1 cellular context compared by ENCODE assay signal in the genomic region with DNA sequence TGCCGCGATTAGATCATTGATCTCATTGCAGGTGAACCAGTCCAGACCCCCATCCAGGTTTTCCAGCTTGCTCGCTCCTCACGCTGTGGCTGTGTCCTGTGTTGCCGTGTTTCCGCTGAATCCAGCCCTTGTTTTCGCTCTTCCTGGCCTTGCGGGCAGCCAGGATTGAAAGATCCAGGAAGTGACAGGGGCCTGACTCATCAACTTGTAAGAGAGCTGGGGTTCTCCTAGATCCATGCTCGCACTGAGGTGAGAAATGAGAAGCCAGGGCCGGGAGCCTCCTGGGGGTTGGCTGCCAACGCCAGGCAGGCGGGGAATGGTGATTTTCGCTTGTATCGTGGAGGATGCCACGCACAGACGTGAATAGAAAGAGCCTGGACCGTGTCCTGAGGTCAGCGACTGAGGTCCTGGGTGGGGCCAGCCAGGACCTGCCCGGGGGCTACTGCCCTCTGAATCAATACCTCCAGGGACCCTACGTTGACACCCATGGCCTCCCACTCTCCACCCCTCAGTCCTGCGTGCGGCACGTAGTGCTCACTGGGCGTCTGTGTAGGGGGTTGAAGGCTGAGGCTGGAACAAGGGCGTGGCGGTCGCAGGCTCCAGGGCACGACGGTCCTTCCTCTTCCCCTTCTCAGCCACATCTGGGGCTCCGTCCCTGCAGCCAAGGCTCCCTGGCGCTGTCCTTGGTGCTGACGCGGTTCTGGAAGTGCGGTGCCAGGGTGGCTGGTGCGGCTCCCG.
A peak's percentile ranks its signal among the peaks of the same experiment; 100 is the strongest.
TF ChIP-seq lines count a peak whose summit lies in the region.

No MANE protein-coding gene starts in this region.

TF ChIP-seq in H1, 55 proteins besides CTCF, POLR2A, EP300 and RAD21:
- TF ChIP-seq NRF1 (IDR thresholded peaks at IDR 0.05; ENCODE audit: low read depth, low read length) (no peak), EZH2 (IDR thresholded peaks at IDR 0.05; ENCODE audit: low read depth, low read length, severe bottlenecking) (no peak), RBBP5 (IDR thresholded peaks at IDR 0.05; ENCODE audit: borderline replicate concordance, low read depth, low read length) (no peak), BCL11A (IDR thresholded peaks at IDR 0.05; ENCODE audit: low read depth in 2 of 2, low read length in 2 of 2) (no peak), HDAC6 (IDR thresholded peaks at IDR 0.05; ENCODE audit: low read depth, low read length) (no peak), CHD2 (IDR thresholded peaks at IDR 0.05; ENCODE audit: low read length) (peak; percentile 46; the same call in 1 of the 2 replicates), SIN3A (conservative IDR thresholded peaks at IDR 0.05 in 1 of 2, IDR thresholded peaks at IDR 0.05 in 1 of 2; ENCODE audit: low read depth in 1 of 2, low read length in 2 of 2) (peak; percentile 97 to 98), EGR1 (IDR thresholded peaks at IDR 0.05; ENCODE audit: borderline replicate concordance, low read depth, low read length) (peak; percentile 92), GABPA (IDR thresholded peaks at IDR 0.05; ENCODE audit: borderline replicate concordance, insufficient read depth, low read length) (peak; percentile 71; the same call in 1 of the 2 replicates), KDM1A (IDR thresholded peaks at IDR 0.05; ENCODE audit: borderline replicate concordance, low read length) (no peak), SP1 (IDR thresholded peaks at IDR 0.05; ENCODE audit: low read depth, low read length) (peak; percentile 100), HDAC2 (IDR thresholded peaks at IDR 0.05; ENCODE audit: borderline replicate concordance in 1 of 2, low read depth in 2 of 2, low read length in 2 of 2) (peak; percentile 89 to 92; a peak in 2 of 4 replicates), CTBP2 (IDR thresholded peaks at IDR 0.05; ENCODE audit: borderline replicate concordance, insufficient read depth, insufficient read length, low read length) (no peak), SP2 (IDR thresholded peaks at IDR 0.05; ENCODE audit: low read length) (no peak), CREB1 (IDR thresholded peaks at IDR 0.05) (peak; percentile 82), YY1 (IDR thresholded peaks at IDR 0.05; ENCODE audit: low read depth, low read length) (peak; percentile 85), SIRT6 (IDR thresholded peaks at IDR 0.05; ENCODE audit: low read length) (no peak), SAP30 (IDR thresholded peaks at IDR 0.05; ENCODE audit: insufficient read depth, insufficient replicate concordance, low read length) (peak; percentile 99), KDM4A (IDR thresholded peaks at IDR 0.05; ENCODE audit: low read depth, low read length, severe bottlenecking) (peak; percentile 55), CEBPB (IDR thresholded peaks at IDR 0.05; ENCODE audit: low read depth, low read length) (no peak), SP4 (IDR thresholded peaks at IDR 0.05; ENCODE audit: low read length) (peak; percentile 14; the same call in 1 of the 2 replicates), CHD1 (IDR thresholded peaks at IDR 0.05; ENCODE audit: low read depth, low read length) (no peak), SIX5 (IDR thresholded peaks at IDR 0.05; ENCODE audit: low read depth, low read length) (no peak), TAF7 (optimal IDR thresholded peaks at IDR 0.05; ENCODE audit: borderline replicate concordance, low read depth, low read length) (peak; percentile 60), POLR2AphosphoS5 (IDR thresholded peaks at IDR 0.05; ENCODE audit: low read depth, low read length) (peak; percentile 69), TEAD4 (IDR thresholded peaks at IDR 0.05; ENCODE audit: low read depth, low read length) (0 out of 2 replicates have a peak, but pooled peaks have one; percentile 49), ASH2L (IDR thresholded peaks at IDR 0.05; ENCODE audit: low read length) (no peak), KDM5A (IDR thresholded peaks at IDR 0.05; ENCODE audit: low read length) (no peak), JUN (IDR thresholded peaks at IDR 0.05; ENCODE audit: low read depth, low read length) (peak; percentile 68; the same call in 1 of the 2 replicates), JUND (IDR thresholded peaks at IDR 0.05; ENCODE audit: low read length) (peak; percentile 88), CBX8 (IDR thresholded peaks at IDR 0.05; ENCODE audit: borderline replicate concordance, low read depth, low read length) (no peak), ZNF274 (IDR thresholded peaks at IDR 0.05; ENCODE audit: borderline replicate concordance, extremely low read depth, low read length) (no peak), MAFK (IDR thresholded peaks at IDR 0.05; ENCODE audit: low read depth, low read length) (peak; percentile 89), PHF8 (conservative IDR thresholded peaks at IDR 0.05; ENCODE audit: low read depth, low read length) (0 out of 2 replicates have a peak, but pooled peaks have one; percentile 30), CBX5 (IDR thresholded peaks at IDR 0.05; ENCODE audit: low read depth, low read length) (no peak), RNF2 (IDR thresholded peaks at IDR 0.05; ENCODE audit: borderline replicate concordance, low read depth, low read length, missing control alignments, poor library complexity, severe bottlenecking) (no peak), TAF1 (IDR thresholded peaks at IDR 0.05; ENCODE audit: low read depth, low read length) (peak; percentile 37), SUZ12 (IDR thresholded peaks at IDR 0.05; ENCODE audit: low read length) (no peak), TCF12 (IDR thresholded peaks at IDR 0.05; ENCODE audit: low read depth, low read length) (no peak), RFX5 (IDR thresholded peaks at IDR 0.05; ENCODE audit: borderline replicate concordance, low read depth, low read length) (peak; percentile 82), TBP (IDR thresholded peaks at IDR 0.05; ENCODE audit: low read depth, low read length) (peak; percentile 55; the same call in 1 of the 2 replicates), BACH1 (IDR thresholded peaks at IDR 0.05; ENCODE audit: low read length) (peak; percentile 91), BRCA1 (IDR thresholded peaks at IDR 0.05; ENCODE audit: low read depth, low read length) (no peak), FOSL1 (IDR thresholded peaks at IDR 0.05; ENCODE audit: insufficient read depth, low read depth, low read length) (no peak)
- TF ChIP-seq, protein P1, sequence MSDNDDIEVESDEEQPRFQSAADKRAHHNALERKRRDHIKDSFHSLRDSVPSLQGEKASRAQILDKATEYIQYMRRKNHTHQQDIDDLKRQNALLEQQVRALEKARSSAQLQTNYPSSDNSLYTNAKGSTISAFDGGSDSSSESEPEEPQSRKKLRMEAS (IDR thresholded peaks at IDR 0.05), result peak; percentile 61; the same call in 1 of the 2 replicates
- TF ChIP-seq, protein P2, sequence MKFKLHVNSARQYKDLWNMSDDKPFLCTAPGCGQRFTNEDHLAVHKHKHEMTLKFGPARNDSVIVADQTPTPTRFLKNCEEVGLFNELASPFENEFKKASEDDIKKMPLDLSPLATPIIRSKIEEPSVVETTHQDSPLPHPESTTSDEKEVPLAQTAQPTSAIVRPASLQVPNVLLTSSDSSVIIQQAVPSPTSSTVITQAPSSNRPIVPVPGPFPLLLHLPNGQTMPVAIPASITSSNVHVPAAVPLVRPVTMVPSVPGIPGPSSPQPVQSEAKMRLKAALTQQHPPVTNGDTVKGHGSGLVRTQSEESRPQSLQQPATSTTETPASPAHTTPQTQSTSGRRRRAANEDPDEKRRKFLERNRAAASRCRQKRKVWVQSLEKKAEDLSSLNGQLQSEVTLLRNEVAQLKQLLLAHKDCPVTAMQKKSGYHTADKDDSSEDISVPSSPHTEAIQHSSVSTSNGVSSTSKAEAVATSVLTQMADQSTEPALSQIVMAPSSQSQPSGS (IDR thresholded peaks at IDR 0.05; ENCODE audit: low read length), result peak; percentile 94
- TF ChIP-seq, protein P3, sequence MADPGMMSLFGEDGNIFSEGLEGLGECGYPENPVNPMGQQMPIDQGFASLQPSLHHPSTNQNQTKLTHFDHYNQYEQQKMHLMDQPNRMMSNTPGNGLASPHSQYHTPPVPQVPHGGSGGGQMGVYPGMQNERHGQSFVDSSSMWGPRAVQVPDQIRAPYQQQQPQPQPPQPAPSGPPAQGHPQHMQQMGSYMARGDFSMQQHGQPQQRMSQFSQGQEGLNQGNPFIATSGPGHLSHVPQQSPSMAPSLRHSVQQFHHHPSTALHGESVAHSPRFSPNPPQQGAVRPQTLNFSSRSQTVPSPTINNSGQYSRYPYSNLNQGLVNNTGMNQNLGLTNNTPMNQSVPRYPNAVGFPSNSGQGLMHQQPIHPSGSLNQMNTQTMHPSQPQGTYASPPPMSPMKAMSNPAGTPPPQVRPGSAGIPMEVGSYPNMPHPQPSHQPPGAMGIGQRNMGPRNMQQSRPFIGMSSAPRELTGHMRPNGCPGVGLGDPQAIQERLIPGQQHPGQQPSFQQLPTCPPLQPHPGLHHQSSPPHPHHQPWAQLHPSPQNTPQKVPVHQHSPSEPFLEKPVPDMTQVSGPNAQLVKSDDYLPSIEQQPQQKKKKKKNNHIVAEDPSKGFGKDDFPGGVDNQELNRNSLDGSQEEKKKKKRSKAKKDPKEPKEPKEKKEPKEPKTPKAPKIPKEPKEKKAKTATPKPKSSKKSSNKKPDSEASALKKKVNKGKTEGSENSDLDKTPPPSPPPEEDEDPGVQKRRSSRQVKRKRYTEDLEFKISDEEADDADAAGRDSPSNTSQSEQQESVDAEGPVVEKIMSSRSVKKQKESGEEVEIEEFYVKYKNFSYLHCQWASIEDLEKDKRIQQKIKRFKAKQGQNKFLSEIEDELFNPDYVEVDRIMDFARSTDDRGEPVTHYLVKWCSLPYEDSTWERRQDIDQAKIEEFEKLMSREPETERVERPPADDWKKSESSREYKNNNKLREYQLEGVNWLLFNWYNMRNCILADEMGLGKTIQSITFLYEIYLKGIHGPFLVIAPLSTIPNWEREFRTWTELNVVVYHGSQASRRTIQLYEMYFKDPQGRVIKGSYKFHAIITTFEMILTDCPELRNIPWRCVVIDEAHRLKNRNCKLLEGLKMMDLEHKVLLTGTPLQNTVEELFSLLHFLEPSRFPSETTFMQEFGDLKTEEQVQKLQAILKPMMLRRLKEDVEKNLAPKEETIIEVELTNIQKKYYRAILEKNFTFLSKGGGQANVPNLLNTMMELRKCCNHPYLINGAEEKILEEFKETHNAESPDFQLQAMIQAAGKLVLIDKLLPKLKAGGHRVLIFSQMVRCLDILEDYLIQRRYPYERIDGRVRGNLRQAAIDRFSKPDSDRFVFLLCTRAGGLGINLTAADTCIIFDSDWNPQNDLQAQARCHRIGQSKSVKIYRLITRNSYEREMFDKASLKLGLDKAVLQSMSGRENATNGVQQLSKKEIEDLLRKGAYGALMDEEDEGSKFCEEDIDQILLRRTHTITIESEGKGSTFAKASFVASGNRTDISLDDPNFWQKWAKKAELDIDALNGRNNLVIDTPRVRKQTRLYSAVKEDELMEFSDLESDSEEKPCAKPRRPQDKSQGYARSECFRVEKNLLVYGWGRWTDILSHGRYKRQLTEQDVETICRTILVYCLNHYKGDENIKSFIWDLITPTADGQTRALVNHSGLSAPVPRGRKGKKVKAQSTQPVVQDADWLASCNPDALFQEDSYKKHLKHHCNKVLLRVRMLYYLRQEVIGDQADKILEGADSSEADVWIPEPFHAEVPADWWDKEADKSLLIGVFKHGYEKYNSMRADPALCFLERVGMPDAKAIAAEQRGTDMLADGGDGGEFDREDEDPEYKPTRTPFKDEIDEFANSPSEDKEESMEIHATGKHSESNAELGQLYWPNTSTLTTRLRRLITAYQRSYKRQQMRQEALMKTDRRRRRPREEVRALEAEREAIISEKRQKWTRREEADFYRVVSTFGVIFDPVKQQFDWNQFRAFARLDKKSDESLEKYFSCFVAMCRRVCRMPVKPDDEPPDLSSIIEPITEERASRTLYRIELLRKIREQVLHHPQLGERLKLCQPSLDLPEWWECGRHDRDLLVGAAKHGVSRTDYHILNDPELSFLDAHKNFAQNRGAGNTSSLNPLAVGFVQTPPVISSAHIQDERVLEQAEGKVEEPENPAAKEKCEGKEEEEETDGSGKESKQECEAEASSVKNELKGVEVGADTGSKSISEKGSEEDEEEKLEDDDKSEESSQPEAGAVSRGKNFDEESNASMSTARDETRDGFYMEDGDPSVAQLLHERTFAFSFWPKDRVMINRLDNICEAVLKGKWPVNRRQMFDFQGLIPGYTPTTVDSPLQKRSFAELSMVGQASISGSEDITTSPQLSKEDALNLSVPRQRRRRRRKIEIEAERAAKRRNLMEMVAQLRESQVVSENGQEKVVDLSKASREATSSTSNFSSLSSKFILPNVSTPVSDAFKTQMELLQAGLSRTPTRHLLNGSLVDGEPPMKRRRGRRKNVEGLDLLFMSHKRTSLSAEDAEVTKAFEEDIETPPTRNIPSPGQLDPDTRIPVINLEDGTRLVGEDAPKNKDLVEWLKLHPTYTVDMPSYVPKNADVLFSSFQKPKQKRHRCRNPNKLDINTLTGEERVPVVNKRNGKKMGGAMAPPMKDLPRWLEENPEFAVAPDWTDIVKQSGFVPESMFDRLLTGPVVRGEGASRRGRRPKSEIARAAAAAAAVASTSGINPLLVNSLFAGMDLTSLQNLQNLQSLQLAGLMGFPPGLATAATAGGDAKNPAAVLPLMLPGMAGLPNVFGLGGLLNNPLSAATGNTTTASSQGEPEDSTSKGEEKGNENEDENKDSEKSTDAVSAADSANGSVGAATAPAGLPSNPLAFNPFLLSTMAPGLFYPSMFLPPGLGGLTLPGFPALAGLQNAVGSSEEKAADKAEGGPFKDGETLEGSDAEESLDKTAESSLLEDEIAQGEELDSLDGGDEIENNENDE (IDR thresholded peaks at IDR 0.05; ENCODE audit: insufficient replicate concordance, low read length), result no peak
- TF ChIP-seq, protein P4, sequence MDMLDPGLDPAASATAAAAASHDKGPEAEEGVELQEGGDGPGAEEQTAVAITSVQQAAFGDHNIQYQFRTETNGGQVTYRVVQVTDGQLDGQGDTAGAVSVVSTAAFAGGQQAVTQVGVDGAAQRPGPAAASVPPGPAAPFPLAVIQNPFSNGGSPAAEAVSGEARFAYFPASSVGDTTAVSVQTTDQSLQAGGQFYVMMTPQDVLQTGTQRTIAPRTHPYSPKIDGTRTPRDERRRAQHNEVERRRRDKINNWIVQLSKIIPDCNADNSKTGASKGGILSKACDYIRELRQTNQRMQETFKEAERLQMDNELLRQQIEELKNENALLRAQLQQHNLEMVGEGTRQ (IDR thresholded peaks at IDR 0.05; ENCODE audit: low read length), result no peak; the same call in 1 of the 2 replicates
- TF ChIP-seq, protein P5, sequence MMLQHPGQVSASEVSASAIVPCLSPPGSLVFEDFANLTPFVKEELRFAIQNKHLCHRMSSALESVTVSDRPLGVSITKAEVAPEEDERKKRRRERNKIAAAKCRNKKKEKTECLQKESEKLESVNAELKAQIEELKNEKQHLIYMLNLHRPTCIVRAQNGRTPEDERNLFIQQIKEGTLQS (IDR thresholded peaks at IDR 0.05; ENCODE audit: insufficient read depth, low read depth, low read length), result no peak
- TF ChIP-seq, protein P6, sequence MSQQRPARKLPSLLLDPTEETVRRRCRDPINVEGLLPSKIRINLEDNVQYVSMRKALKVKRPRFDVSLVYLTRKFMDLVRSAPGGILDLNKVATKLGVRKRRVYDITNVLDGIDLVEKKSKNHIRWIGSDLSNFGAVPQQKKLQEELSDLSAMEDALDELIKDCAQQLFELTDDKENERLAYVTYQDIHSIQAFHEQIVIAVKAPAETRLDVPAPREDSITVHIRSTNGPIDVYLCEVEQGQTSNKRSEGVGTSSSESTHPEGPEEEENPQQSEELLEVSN (IDR thresholded peaks at IDR 0.05), result 0 out of 2 replicates have a peak, but pooled peaks have one; percentile 20
